In the genomic region with DNA sequence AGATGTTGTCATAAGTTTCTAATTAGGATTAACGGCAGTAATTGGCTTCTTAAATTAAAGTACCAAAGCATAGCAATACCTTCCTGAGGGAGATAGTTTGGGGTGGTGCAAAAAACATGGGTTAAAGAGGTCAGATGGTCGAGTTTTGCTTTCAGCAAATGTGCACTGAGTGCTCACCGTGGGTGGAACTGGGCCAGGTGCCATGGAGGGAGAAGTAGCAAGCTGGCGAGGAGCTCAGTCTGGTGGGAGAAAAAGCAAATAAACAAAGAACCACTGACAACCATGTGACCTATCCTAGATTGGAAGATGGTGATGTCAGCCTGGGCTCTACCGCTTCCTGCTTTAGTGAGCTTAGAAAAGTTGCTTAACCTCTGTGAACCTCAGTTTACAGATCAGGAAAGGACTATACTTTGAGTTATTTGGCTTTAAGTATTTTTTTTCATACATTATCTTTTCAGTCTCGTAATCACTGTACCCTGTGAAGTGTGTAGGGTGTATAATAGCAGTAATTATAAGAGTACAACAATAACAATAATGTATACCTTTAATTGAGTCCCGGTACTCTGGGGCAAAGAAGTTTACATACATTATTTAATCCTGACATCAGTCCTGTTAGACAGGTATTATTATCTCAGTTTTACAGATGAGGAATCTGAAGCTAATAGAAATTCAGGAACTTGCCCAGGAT, we compare ENCODE assay signal across 8 cellular contexts.
A peak's percentile ranks its signal among the peaks of the same experiment; 100 is the strongest.
DNase-seq lines count a peak whose midpoint lies in the region; ATAC-seq and TF ChIP-seq lines count a peak whose summit lies in the region.

No MANE protein-coding gene starts in this region.

- H3K9me3 ChIP-seq in CD4-positive, CD25-positive, alpha-beta regulatory T cell (ENCODE audit: control insufficient read depth in 2 of 2, low read length in 2 of 2): no peaks in the 10 kb centered on the region
- no peaks in the 10 kb centered on the region for H3K9me3 ChIP-seq in H9 (ENCODE audit: control insufficient read depth, low read depth, low read length)

- peaks cover 20 to 34% (median 23%) of the 10 kb centered on the region in 4 donors for H3K4me1 Mint-ChIP-seq in CD4-positive, CD25-positive, alpha-beta regulatory T cell
- H3K4me1 Mint-ChIP-seq in activated naive CD8-positive, alpha-beta T cell treated with anti-CD3 and anti-CD28 coated beads for 36 hours: peaks cover 44% of the 10 kb centered on the region
- H3K4me1 Mint-ChIP-seq in glutamatergic neuron (ENCODE audit: low read depth, unreplicated experiment) (peaks cover 45% of the 10 kb centered on the region), H9 (peaks cover 8% of the 10 kb centered on the region in 2 experiments)

- no peaks in the 10 kb centered on the region for H3K79me1 ChIP-seq in H9 (ENCODE audit: insufficient read depth, low read depth, low read length, poor library complexity, severe bottlenecking)

- peak overlapping the region; percentile 47 to 86 (median 81) for H3K27ac Mint-ChIP-seq in CD4-positive, CD25-positive, alpha-beta regulatory T cell
- peak overlapping the region; percentile 84 for H3K27ac Mint-ChIP-seq in activated naive CD8-positive, alpha-beta T cell treated with anti-CD3 and anti-CD28 coated beads for 36 hours
- H3K27ac Mint-ChIP-seq in glutamatergic neuron (ENCODE audit: unreplicated experiment) (peak overlapping the region; percentile 87), H9 (peak overlapping the region in 1 of 3 experiments; percentile 30; a peak in 1 of 7 replicates)

- H3K9me3 Mint-ChIP-seq in CD4-positive, CD25-positive, alpha-beta regulatory T cell: no peaks in the 10 kb centered on the region
- H3K9me3 Mint-ChIP-seq in activated naive CD8-positive, alpha-beta T cell treated with anti-CD3 and anti-CD28 coated beads for 36 hours: no peaks in the 10 kb centered on the region
- H3K9me3 Mint-ChIP-seq in glutamatergic neuron (ENCODE audit: unreplicated experiment): peaks cover 3% of the 10 kb centered on the region
- no peaks in the 10 kb centered on the region for H3K9me3 Mint-ChIP-seq in H9

- no peaks in the 10 kb centered on the region for H4K20me1 ChIP-seq in H9 (ENCODE audit: control insufficient read depth, insufficient read depth, insufficient read length)

- H3K27me3 Mint-ChIP-seq in CD4-positive, CD25-positive, alpha-beta regulatory T cell: peaks cover 5% of the 10 kb centered on the region
- no peaks in the 10 kb centered on the region for H3K27me3 Mint-ChIP-seq in activated naive CD8-positive, alpha-beta T cell treated with anti-CD3 and anti-CD28 coated beads for 36 hours
- H3K27me3 Mint-ChIP-seq in glutamatergic neuron (ENCODE audit: unreplicated experiment) (peaks cover 6% of the 10 kb centered on the region), H9 (ENCODE audit: low read depth) (no peaks in the 10 kb centered on the region; the same call in none of the 2 replicates)

- ATAC-seq in CD4-positive, CD25-positive, alpha-beta regulatory T cell (ENCODE audit: low read depth in 2 of 2): peak in 1 of 2 donors; percentile 50
- ATAC-seq in GM19025 (IDR thresholded peaks at IDR 0.05; ENCODE audit: low read depth, unreplicated experiment): peak; percentile 46
- ATAC-seq in HG03342 (IDR thresholded peaks at IDR 0.05; ENCODE audit: unreplicated experiment): peak; percentile 51

- H2BK12ac ChIP-seq in H9 (ENCODE audit: insufficient read length, low read depth, low read length): no peak overlapping the region

- no peak overlapping the region for H2BK120ac ChIP-seq in H9 (ENCODE audit: low read depth, low read length, poor library complexity, severe bottlenecking)

- no peak for TF ChIP-seq CTCF in glutamatergic neuron (IDR thresholded peaks at IDR 0.05; ENCODE audit: partially characterized antibody, unreplicated experiment)
- no peak for TF ChIP-seq CTCF in retinal pigment epithelial cell (conservative IDR thresholded peaks at IDR 0.05; ENCODE audit: low read depth, low read length)
- TF ChIP-seq CTCF in H9 (conservative IDR thresholded peaks at IDR 0.05): no peak

- no peak overlapping the region for H3K4me2 ChIP-seq in H9 (ENCODE audit: insufficient read depth, insufficient read length, low read length)

- no peak overlapping the region for H4K91ac ChIP-seq in H9 (ENCODE audit: insufficient read length, low read depth, low read length)

- H3K56ac ChIP-seq in H9 (ENCODE audit: insufficient read length, low read depth, low read length): no peak overlapping the region

- no peak overlapping the region for H2AK5ac ChIP-seq in H9 (ENCODE audit: insufficient read length, low read length)

- H3T11ph ChIP-seq in H9 (ENCODE audit: low read length): no peak overlapping the region

- WGBS in H9 (ENCODE audit: extremely low coverage, insufficient read length, low lambda C conversion rate): no CpG with 5 or more reads among the region's 7 CpGs

- no peaks in the 10 kb centered on the region for H3K79me2 ChIP-seq in H9 (ENCODE audit: insufficient read depth, low read length)

- H3K23ac ChIP-seq in H9 (ENCODE audit: insufficient read length, low read depth, low read length): no peak overlapping the region

- no peak overlapping the region for H3K4me3 ChIP-seq in CD4-positive, CD25-positive, alpha-beta regulatory T cell (ENCODE audit: low read depth, low read length)
- no peak overlapping the region for H3K4me3 ChIP-seq in retinal pigment epithelial cell (ENCODE audit: low read length)

- no peak overlapping the region for H2BK5ac ChIP-seq in H9 (ENCODE audit: insufficient read length, low read length)

- H3K18ac ChIP-seq in H9 (ENCODE audit: insufficient read length, low read depth, low read length): no peak overlapping the region

- no peak overlapping the region for H3K4ac ChIP-seq in H9 (ENCODE audit: low read depth, low read length)

- no peak overlapping the region for H3K9ac ChIP-seq in H9 (ENCODE audit: extremely low read depth, insufficient read length, low read length)

- no peak overlapping the region for H4K5ac ChIP-seq in H9 (ENCODE audit: insufficient read length, low read depth, low read length)

- H2BK15ac ChIP-seq in H9 (ENCODE audit: low read depth, low read length): no peak overlapping the region

- H2BK20ac ChIP-seq in H9 (ENCODE audit: low read depth, low read length, poor library complexity, severe bottlenecking): no peak overlapping the region

- H2AFZ ChIP-seq in H9 (ENCODE audit: low read length): no peak overlapping the region

- H3K14ac ChIP-seq in H9 (ENCODE audit: insufficient read depth, low read length): no peak overlapping the region

- no peak for DNase-seq in CD4-positive, CD25-positive, alpha-beta regulatory T cell
- DNase-seq in NCI-H748 (lab: John Stamatoyannopoulos, UW; ENCODE audit: unreplicated experiment) (peak; percentile 69), glutamatergic neuron (no peak), retinal pigment epithelial cell (ENCODE audit: low read depth) (peak; percentile 90), H9 (no peak)
- DNase-seq in activated naive CD8-positive, alpha-beta T cell treated with anti-CD3 and anti-CD28 coated beads for 36 hours: peak; percentile 54

- H3K23me2 ChIP-seq in H9 (ENCODE audit: insufficient read length, low read depth, low read length, poor library complexity, severe bottlenecking): no peaks in the 10 kb centered on the region

- no peak overlapping the region for H4K8ac ChIP-seq in H9 (replicated peaks; ENCODE audit: insufficient read length, low read depth, low read length)

- no peaks in the 10 kb centered on the region for H3K36me3 Mint-ChIP-seq in CD4-positive, CD25-positive, alpha-beta regulatory T cell
- H3K36me3 Mint-ChIP-seq in activated naive CD8-positive, alpha-beta T cell treated with anti-CD3 and anti-CD28 coated beads for 36 hours: no peaks in the 10 kb centered on the region
- H3K36me3 Mint-ChIP-seq in glutamatergic neuron (ENCODE audit: unreplicated experiment) (no peaks in the 10 kb centered on the region), H9 (ENCODE audit: insufficient read depth in 1 of 3, low read depth in 3 of 3) (no peaks in the 10 kb centered on the region)

- H3K4me3 Mint-ChIP-seq in CD4-positive, CD25-positive, alpha-beta regulatory T cell: peak overlapping the region in 1 of 4 donors; percentile 51
- peak overlapping the region; percentile 12 for H3K4me3 Mint-ChIP-seq in activated naive CD8-positive, alpha-beta T cell treated with anti-CD3 and anti-CD28 coated beads for 36 hours
- H3K4me3 Mint-ChIP-seq in glutamatergic neuron (ENCODE audit: unreplicated experiment): no peak overlapping the region
- H3K4me3 Mint-ChIP-seq in H9: peak overlapping the region in 1 of 2 experiments; percentile 47; a peak in 1 of 5 replicates

- H3K36me3 ChIP-seq in CD4-positive, CD25-positive, alpha-beta regulatory T cell (ENCODE audit: control insufficient read depth, insufficient read depth, low read length): no peaks in the 10 kb centered on the region

- H3K4me1 ChIP-seq in CD4-positive, CD25-positive, alpha-beta regulatory T cell (ENCODE audit: control insufficient read depth, insufficient read depth, low read length, poor library complexity, severe bottlenecking): peaks cover 21% of the 10 kb centered on the region
- no peaks in the 10 kb centered on the region for H3K4me1 ChIP-seq in H9 (ENCODE audit: insufficient read depth, low read length)

- no peaks in the 10 kb centered on the region for H3K27me3 ChIP-seq in CD4-positive, CD25-positive, alpha-beta regulatory T cell (ENCODE audit: control insufficient read depth, insufficient read depth, low read length)
- no peaks in the 10 kb centered on the region for H3K27me3 ChIP-seq in H9 (ENCODE audit: insufficient read depth, low read length)

- no peak overlapping the region for H3K27ac ChIP-seq in CD4-positive, CD25-positive, alpha-beta regulatory T cell (ENCODE audit: insufficient read depth, low read length, poor library complexity, severe bottlenecking)
- H3K27ac ChIP-seq in H9 (ENCODE audit: insufficient read length, low read depth, low read length): no peak overlapping the region

Comparison
In these comparisons a context has a peak if more than half of its experiments do, and no peak if none do; other contexts are left out.
1. DNase-seq: peak in NCI-H748 (single experiment), activated naive CD8-positive, alpha-beta T cell treated with anti-CD3 and anti-CD28 coated beads for 36 hours (single experiment) and retinal pigment epithelial cell (single experiment); none in CD4-positive, CD25-positive, alpha-beta regulatory T cell (0 of 3), glutamatergic neuron (single experiment) and H9 (single experiment).